In the genomic region with DNA sequence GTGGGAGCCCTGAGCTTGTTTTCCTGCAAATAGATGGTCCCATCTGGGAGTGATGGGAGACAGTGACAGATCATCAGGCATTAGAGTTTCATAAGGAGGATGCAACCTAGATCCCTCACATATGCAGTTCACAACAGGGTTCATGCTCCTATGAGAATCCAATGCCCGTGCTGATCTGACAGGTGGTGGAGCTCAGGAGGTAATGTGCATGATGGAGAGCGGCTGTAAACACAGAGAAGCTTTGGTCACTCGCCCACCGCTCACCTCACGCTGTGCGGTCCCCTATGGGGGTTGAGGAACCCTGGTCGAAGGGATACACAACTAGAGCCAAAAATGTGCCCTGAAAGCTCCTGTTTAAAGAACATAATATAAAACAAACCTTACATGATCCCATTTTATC, we compare ENCODE assay signal across 10 cellular contexts.
"Had no signal": no experiment of that assay in that cellular context is flagged by ENCODE, and none has a peak within 500 bp of the region (broad histone marks: within the 10 kb centered on the region; RNA-seq: fewer than 3 reads in every experiment).

No MANE protein-coding gene starts in this region.

- H3K9ac ChIP-seq: GM23248 had no signal

- H3K4me3 ChIP-seq: GM23248, GM23338, HAP-1 had no signal

- H3K4me1 ChIP-seq: HAP-1 had no signal

- FAIRE-seq: H1, H54 had no signal

- H3K27ac ChIP-seq: GM23248 had no signal

- H2AFZ ChIP-seq: GM23248 had no signal

- H3K36me3 ChIP-seq: HAP-1 had no signal

- DNase-seq: GM23248, GOT3, H7, H9, HCEC 1CT, HFFc6 had no signal

- H3K9me3 ChIP-seq: HAP-1 had no signal

- H3K4me2 ChIP-seq: GM23338 had no signal
